Comparison of ENCODE assay signal across 34 cellular contexts in genomic region chr1:193694741-193695140, GRCh38.
"Had no signal": no experiment of that assay in that cellular context is flagged by ENCODE, and none has a peak within 500 bp of the region (broad histone marks: within the 10 kb centered on the region; RNA-seq: fewer than 3 reads in every experiment).

No MANE protein-coding gene starts in this region.

- H3K27me3 Mint-ChIP-seq: activated B cell treated with CpG ODN at 0.5 μM for 24 hours; activated CD4-positive, alpha-beta memory T cell treated with anti-CD3 and anti-CD28 coated beads for 36 hours; brain had no signal

- DNase-seq: activated B cell treated with CpG ODN at 0.5 μM for 24 hours; activated CD4-positive, alpha-beta memory T cell treated with anti-CD3 and anti-CD28 coated beads for 36 hours; activated CD4-positive, alpha-beta T cell treated with anti-CD3 and anti-CD28 coated beads for 4 hours; activated CD4-positive, alpha-beta T cell treated with anti-CD3 and anti-CD28 coated beads, Interleukin-2, amount 50 U/mL, for 1 hour; activated CD4-positive, CD25-positive, alpha-beta regulatory T cell treated with anti-CD3 and anti-CD28 coated beads, Interleukin-2, amount 50 U/mL, for 72 hours; activated CD8-positive, alpha-beta memory T cell treated with anti-CD3 and anti-CD28 coated beads, Interleukin-2, amount 50 U/mL, for 4 hours; activated gamma-delta T cell treated with Interleukin-2 at 50 U/mL for 16 hours; activated naive CD4-positive, alpha-beta T cell treated with anti-CD3 and anti-CD28 coated beads for 36 hours; activated T-cell treated with anti-CD3 and anti-CD28 coated beads for 4 hours; activated T-cell treated with anti-CD3 and anti-CD28 coated beads, Interleukin-2, amount 50 U/mL, for 4 hours; adrenal gland; caudate nucleus; cerebellar nuclear complex; Karpas-422; NCI-H1048; NCI-H1105 treated with DMSO at 0.1 percent for 48 hours; NCI-H1436; NCI-H1694 treated with DMSO at 0.1 percent for 48 hours; NCI-H2029; NCI-H2107; NCI-H226; NCI-H446 treated with DMSO at 0.1 percent for 48 hours; NCI-H69; NK-92 treated with Interleukin-12 subunit alpha and Interleukin-12 subunit beta, amount 100 ng/mL, for 24 hours; PC-9; Right ventricle myocardium superior; SW 1271; T-helper 1 cell; T-helper 2 cell; T-helper 9 cell had no signal

- H3K27ac Mint-ChIP-seq: activated B cell treated with CpG ODN at 0.5 μM for 24 hours; activated CD4-positive, alpha-beta memory T cell treated with anti-CD3 and anti-CD28 coated beads for 36 hours; activated naive CD4-positive, alpha-beta T cell treated with anti-CD3 and anti-CD28 coated beads for 36 hours; activated naive CD4-positive, alpha-beta T cell treated with anti-CD3 and anti-CD28 coated beads, Interleukin-2, amount 50 U/mL, for 72 hours; activated T-helper 1 cell treated with anti-CD3 and anti-CD28 coated beads, Interleukin-12 subunit alpha, Interleukin-12 subunit beta, Interleukin-2, Interleukin-4 antibody, amounts not matched to agents 30 ng/mL and 10 ng/mL and 1 ng/mL, durations not matched to agents 14 hours and 24 hours and 36 hours; brain had no signal

- H3K27ac ChIP-seq: adrenal gland, PC-9, VCaP had no signal

- H3K36me3 Mint-ChIP-seq: activated naive CD4-positive, alpha-beta T cell treated with anti-CD3 and anti-CD28 coated beads, Interleukin-2, amount 50 U/mL, for 72 hours; brain had no signal

- H3K4me1 Mint-ChIP-seq: activated B cell treated with CpG ODN at 0.5 μM for 24 hours had no signal

- H3K4me3 ChIP-seq: adrenal gland, PC-9 had no signal

- H3K4me1 ChIP-seq: adrenal gland had no signal

- H3K36me3 ChIP-seq: adrenal gland had no signal

- H3K27me3 ChIP-seq: adrenal gland had no signal

- H3K4me3 Mint-ChIP-seq: activated B cell treated with CpG ODN at 0.5 μM for 24 hours; activated CD4-positive, alpha-beta memory T cell treated with anti-CD3 and anti-CD28 coated beads for 36 hours; activated naive CD4-positive, alpha-beta T cell treated with anti-CD3 and anti-CD28 coated beads for 36 hours; activated T-cell treated with anti-CD3 and anti-CD28 coated beads, Interleukin-2, amount 50 U/mL, for 4 hours; activated T-helper 1 cell treated with anti-CD3 and anti-CD28 coated beads, Interleukin-12 subunit alpha, Interleukin-12 subunit beta, Interleukin-2, Interleukin-4 antibody, amounts not matched to agents 30 ng/mL and 10 ng/mL and 1 ng/mL, durations not matched to agents 14 hours and 24 hours and 36 hours; brain had no signal

- H3K9me3 Mint-ChIP-seq: activated B cell treated with CpG ODN at 0.5 μM for 24 hours; activated naive CD4-positive, alpha-beta T cell treated with anti-CD3 and anti-CD28 coated beads, Interleukin-2, amount 50 U/mL, for 72 hours; activated T-cell treated with anti-CD3 and anti-CD28 coated beads, Interleukin-2, amount 50 U/mL, for 4 hours; activated T-helper 1 cell treated with anti-CD3 and anti-CD28 coated beads, Interleukin-12 subunit alpha, Interleukin-12 subunit beta, Interleukin-2, Interleukin-4 antibody, amounts not matched to agents 30 ng/mL and 10 ng/mL and 1 ng/mL, durations not matched to agents 14 hours and 24 hours and 36 hours had no signal

- H3K9me3 ChIP-seq: adrenal gland had no signal
